Comparison of ENCODE assay signal across 9 cellular contexts in the genomic region with DNA sequence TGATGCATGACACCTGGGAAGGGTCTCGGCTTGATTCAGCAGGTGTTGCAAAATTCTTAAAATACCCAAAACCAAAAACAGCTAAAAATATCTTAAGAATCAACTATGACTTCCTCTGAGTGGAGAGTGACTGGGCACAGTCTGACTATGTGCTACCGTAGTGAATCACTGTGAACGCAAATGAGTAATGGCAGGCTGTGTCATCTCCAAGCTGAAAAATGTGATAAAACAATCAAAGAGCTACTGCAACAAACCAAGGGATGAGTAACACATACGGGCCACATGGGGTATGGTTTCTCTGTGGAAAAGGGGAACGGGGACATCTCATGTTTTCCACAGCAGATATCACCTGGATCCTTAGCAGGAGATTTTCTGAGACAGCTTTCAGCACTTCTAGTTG.
A peak's percentile ranks its signal among the peaks of the same experiment; 100 is the strongest.
DNase-seq lines count a peak whose midpoint lies in the region; ATAC-seq and TF ChIP-seq lines count a peak whose summit lies in the region.
"Had no signal": no experiment of that assay in that cellular context is flagged by ENCODE, and none has a peak within 500 bp of the region (broad histone marks: within the 10 kb centered on the region; RNA-seq: fewer than 3 reads in every experiment).

No MANE protein-coding gene starts in this region.

- H3K4me1 Mint-ChIP-seq in activated T-helper 2 cell treated with anti-CD3 and anti-CD28 coated beads, Interferon-gamma antibody, Interleukin-2, Interleukin-4, amounts not matched to agents 10 μg/mL and 5 μg/mL and 100 μg/mL, durations not matched to agents 14 hours and 24 hours and 36 hours (ENCODE audit: low read depth): peaks cover 20% of the 10 kb centered on the region
- no peaks in the 10 kb centered on the region for H3K4me1 Mint-ChIP-seq in immature natural killer cell

- TF ChIP-seq CTCF in heart right ventricle (IDR thresholded peaks at IDR 0.05): no peak

- intact Hi-C loops in activated T-helper 2 cell treated with anti-CD3 and anti-CD28 coated beads, Interferon-gamma antibody, Interleukin-2, Interleukin-4, amounts not matched to agents 10 μg/mL and 5 μg/mL and 100 μg/mL, durations not matched to agents 14 hours and 24 hours and 36 hours (cut with micrococcal nuclease): loop anchor here (1.0 to 10.0 kb wide), 13 partner anchors 18 to 1770 kb away; partner anchors contain the start of genes HUS1, PKD1L1 and UPP1
- intact Hi-C loops in heart right ventricle (cut with DNase I): loop anchor here in 7 of 10 donors (5.0 to 10.0 kb wide), 3 partner anchors 576 to 1556 kb away; no protein-coding TSS in a partner anchor

- peak overlapping the region; percentile 14 for H3K27ac Mint-ChIP-seq in activated T-helper 2 cell treated with anti-CD3 and anti-CD28 coated beads, Interferon-gamma antibody, Interleukin-2, Interleukin-4, amounts not matched to agents 10 μg/mL and 5 μg/mL and 100 μg/mL, durations not matched to agents 14 hours and 24 hours and 36 hours
- no peak overlapping the region for H3K27ac Mint-ChIP-seq in immature natural killer cell

- ATAC-seq in HG03108 (IDR thresholded peaks at IDR 0.05; ENCODE audit: unreplicated experiment) (peak; percentile 55), heart right ventricle (no peak)

- peaks cover 0 to 4% (median 0%) of the 10 kb centered on the region in 7 donors for H3K27me3 ChIP-seq in heart right ventricle

- H3K36me3 Mint-ChIP-seq in activated T-helper 2 cell treated with anti-CD3 and anti-CD28 coated beads, Interferon-gamma antibody, Interleukin-2, Interleukin-4, amounts not matched to agents 10 μg/mL and 5 μg/mL and 100 μg/mL, durations not matched to agents 14 hours and 24 hours and 36 hours (ENCODE audit: low read depth): no peaks in the 10 kb centered on the region
- no peaks in the 10 kb centered on the region for H3K36me3 Mint-ChIP-seq in immature natural killer cell

- H3K36me3 ChIP-seq in heart right ventricle: no peaks in the 10 kb centered on the region

- no peak overlapping the region for H3K4me3 Mint-ChIP-seq in activated T-helper 2 cell treated with anti-CD3 and anti-CD28 coated beads, Interferon-gamma antibody, Interleukin-2, Interleukin-4, amounts not matched to agents 10 μg/mL and 5 μg/mL and 100 μg/mL, durations not matched to agents 14 hours and 24 hours and 36 hours (ENCODE audit: low read depth)
- no peak overlapping the region for H3K4me3 Mint-ChIP-seq in immature natural killer cell

- peaks cover 6% of the 10 kb centered on the region for H3K27me3 Mint-ChIP-seq in activated T-helper 2 cell treated with anti-CD3 and anti-CD28 coated beads, Interferon-gamma antibody, Interleukin-2, Interleukin-4, amounts not matched to agents 10 μg/mL and 5 μg/mL and 100 μg/mL, durations not matched to agents 14 hours and 24 hours and 36 hours (ENCODE audit: low read depth)
- H3K27me3 Mint-ChIP-seq in immature natural killer cell (ENCODE audit: low read depth in 3 of 3): peaks cover 0 to 7% (median 4%) of the 10 kb centered on the region in 3 donors

- no peaks in the 10 kb centered on the region for H3K4me1 ChIP-seq in heart right ventricle

- DNase-seq in stimulated activated CD4-positive, alpha-beta T cell treated with anti-CD3 and anti-CD28 coated beads, Interleukin-12 subunit alpha, Interleukin-12 subunit beta, amount 100 ng/mL, for 48 hours (ENCODE audit: low read depth in 2 of 3, low spot score in 1 of 3): peak; percentile 7 to 31 (median 23)
- DNase-seq in stimulated activated CD4-positive, alpha-beta T cell treated with anti-CD3 and anti-CD28 coated beads, Interleukin-4, amount 100 ng/mL, for 1 hour: no peak
- DNase-seq in activated T-helper 2 cell treated with anti-CD3 and anti-CD28 coated beads, Interferon-gamma antibody, Interleukin-2, Interleukin-4, amounts not matched to agents 10 μg/mL and 5 μg/mL and 100 μg/mL, durations not matched to agents 14 hours and 24 hours and 36 hours (ENCODE audit: low spot score): no peak
- DNase-seq in superior temporal gyrus (ENCODE audit: extremely low spot score) (no peak), immature natural killer cell (no peak), heart right ventricle (no peak), NCI-H2081 (lab: John Stamatoyannopoulos, UW) (no peak)
- DNase-seq: DND-41 had no signal

- WGBS in heart right ventricle, 2 donors: 52 to 59% methylated on average over 5 of the region's 5 CpGs

- H3K9me3 ChIP-seq in heart right ventricle: peaks cover 0 to 5% (median 0%) of the 10 kb centered on the region in 11 donors

- H3K27ac ChIP-seq in heart right ventricle: no peak overlapping the region

- no peaks in the 10 kb centered on the region for H3K9me3 Mint-ChIP-seq in activated T-helper 2 cell treated with anti-CD3 and anti-CD28 coated beads, Interferon-gamma antibody, Interleukin-2, Interleukin-4, amounts not matched to agents 10 μg/mL and 5 μg/mL and 100 μg/mL, durations not matched to agents 14 hours and 24 hours and 36 hours
- H3K9me3 Mint-ChIP-seq in immature natural killer cell: no peaks in the 10 kb centered on the region

- no peak overlapping the region for H3K4me3 ChIP-seq in heart right ventricle

Comparison
In these comparisons a context has a peak if more than half of its experiments do, and no peak if none do; other contexts are left out.
1. DNase-seq: peak in stimulated activated CD4-positive, alpha-beta T cell treated with anti-CD3 and anti-CD28 coated beads, Interleukin-12 subunit alpha, Interleukin-12 subunit beta, amount 100 ng/mL, for 48 hours (3 of 3); none in stimulated activated CD4-positive, alpha-beta T cell treated with anti-CD3 and anti-CD28 coated beads, Interleukin-4, amount 100 ng/mL, for 1 hour (single experiment), activated T-helper 2 cell treated with anti-CD3 and anti-CD28 coated beads, Interferon-gamma antibody, Interleukin-2, Interleukin-4, amounts not matched to agents 10 μg/mL and 5 μg/mL and 100 μg/mL, durations not matched to agents 14 hours and 24 hours and 36 hours (single experiment), superior temporal gyrus (single experiment), immature natural killer cell (0 of 3), heart right ventricle (0 of 2) and NCI-H2081 (0 of 2).